ENCODE assay signal across 22 cellular contexts in the genomic region with DNA sequence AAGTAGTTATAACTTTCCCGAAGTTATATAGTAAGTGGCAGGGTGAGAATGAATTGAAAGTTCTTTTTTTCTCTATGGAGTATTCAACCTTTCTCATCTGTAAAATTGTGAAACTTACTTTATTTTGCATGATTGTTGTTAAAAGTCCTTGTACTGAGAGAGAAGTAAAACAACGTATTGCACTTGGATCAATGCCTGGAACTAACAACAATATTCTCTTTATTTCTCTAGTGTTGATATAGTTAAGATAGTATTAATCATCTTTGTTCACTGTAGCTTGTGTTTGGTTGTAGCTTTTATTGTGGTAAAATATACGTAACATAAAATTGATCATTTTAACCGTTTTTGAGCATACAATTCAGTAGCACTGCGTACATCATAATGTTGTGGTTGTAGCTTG. TPM values are rescaled to one million over a fixed set of nuclear protein-coding genes. Genes with fewer than 3 reads are reported as not detected.
DNase-seq lines count a peak whose midpoint lies in the region; FAIRE-seq and TF ChIP-seq lines count a peak whose summit lies in the region.
"Had no signal": no experiment of that assay in that cellular context is flagged by ENCODE, and none has a peak within 500 bp of the region (broad histone marks: within the 10 kb centered on the region; RNA-seq: fewer than 3 reads in every experiment).

No MANE protein-coding gene starts in this region.

- no peaks in the 10 kb centered on the region for H3K27me3 Mint-ChIP-seq in MCF 10A (ENCODE audit: insufficient read depth, unreplicated experiment)
- H3K27me3 Mint-ChIP-seq in activated T-helper 1 cell treated with anti-CD3 and anti-CD28 coated beads, Interleukin-12 subunit alpha, Interleukin-12 subunit beta, Interleukin-2, Interleukin-4 antibody, amounts not matched to agents 30 ng/mL and 10 ng/mL and 1 ng/mL, durations not matched to agents 14 hours and 24 hours and 36 hours (ENCODE audit: insufficient read depth), result no peaks in the 10 kb centered on the region
- H3K27me3 Mint-ChIP-seq: CD8-positive, alpha-beta memory T cell had no signal

- no peak overlapping the region for H2AFZ ChIP-seq in mammary epithelial cell (ENCODE audit: low read depth, low read length)

- no peaks in the 10 kb centered on the region for H3K36me3 ChIP-seq in mammary epithelial cell (ENCODE audit: insufficient read depth, low read length)
- H3K36me3 ChIP-seq: SJSA1 had no signal

- H3K9me3 ChIP-seq in mammary epithelial cell (replicated peaks; ENCODE audit: insufficient read depth, low read length), result no peaks in the 10 kb centered on the region
- H3K9me3 ChIP-seq: SJSA1 had no signal

- H4K20me1 ChIP-seq in mammary epithelial cell (ENCODE audit: insufficient read depth, low read length), result no peaks in the 10 kb centered on the region

- H3K4me3 Mint-ChIP-seq in MCF 10A (ENCODE audit: unreplicated experiment), result no peak overlapping the region
- no peak overlapping the region for H3K4me3 Mint-ChIP-seq in activated T-helper 1 cell treated with anti-CD3 and anti-CD28 coated beads, Interleukin-12 subunit alpha, Interleukin-12 subunit beta, Interleukin-2, Interleukin-4 antibody, amounts not matched to agents 30 ng/mL and 10 ng/mL and 1 ng/mL, durations not matched to agents 14 hours and 24 hours and 36 hours
- H3K4me3 Mint-ChIP-seq: CD8-positive, alpha-beta memory T cell; H9; HFFc6 had no signal

- no peaks in the 10 kb centered on the region for H3K9me3 Mint-ChIP-seq in MCF 10A (ENCODE audit: unreplicated experiment)
- H3K9me3 Mint-ChIP-seq in activated T-helper 1 cell treated with anti-CD3 and anti-CD28 coated beads, Interleukin-12 subunit alpha, Interleukin-12 subunit beta, Interleukin-2, Interleukin-4 antibody, amounts not matched to agents 30 ng/mL and 10 ng/mL and 1 ng/mL, durations not matched to agents 14 hours and 24 hours and 36 hours, result no peaks in the 10 kb centered on the region
- H3K9me3 Mint-ChIP-seq: CD8-positive, alpha-beta memory T cell; H9; HFFc6 had no signal

- H3K4me1 ChIP-seq in mammary epithelial cell (ENCODE audit: insufficient read depth, low read length), result peaks cover 6% of the 10 kb centered on the region
- H3K4me1 ChIP-seq: SJSA1 had no signal

- no peaks in the 10 kb centered on the region for H3K4me1 Mint-ChIP-seq in MCF 10A (ENCODE audit: insufficient read depth, unreplicated experiment)
- peaks cover 70% of the 10 kb centered on the region for H3K4me1 Mint-ChIP-seq in activated T-helper 1 cell treated with anti-CD3 and anti-CD28 coated beads, Interleukin-12 subunit alpha, Interleukin-12 subunit beta, Interleukin-2, Interleukin-4 antibody, amounts not matched to agents 30 ng/mL and 10 ng/mL and 1 ng/mL, durations not matched to agents 14 hours and 24 hours and 36 hours (ENCODE audit: low read depth)

- H3K4me3 ChIP-seq in mammary epithelial cell (replicated peaks in 1 of 3; ENCODE audit: insufficient read depth in 1 of 3, low read depth in 2 of 3, low read length in 3 of 3) (no peak overlapping the region), astrocyte of the spinal cord (ENCODE audit: low read depth, low read length) (no peak overlapping the region)
- H3K4me3 ChIP-seq: K562, SJSA1 had no signal

- no peak for TF ChIP-seq CTCF in mammary epithelial cell (conservative IDR thresholded peaks at IDR 0.05 in 1 of 2, IDR thresholded peaks at IDR 0.05 in 1 of 2; ENCODE audit: extremely low read depth in 1 of 2, insufficient read depth in 1 of 2, low read depth in 1 of 2, low read length in 2 of 2)
- TF ChIP-seq CTCF in MCF 10A (IDR thresholded peaks at IDR 0.05; ENCODE audit: unreplicated experiment), result no peak
- TF ChIP-seq CTCF in astrocyte of the spinal cord (IDR thresholded peaks at IDR 0.05; ENCODE audit: low read depth, low read length), result no peak

- DNase-seq in mammary epithelial cell (peak; percentile 58), MCF 10A (ENCODE audit: unreplicated experiment) (no peak), astrocyte of the spinal cord (ENCODE audit: low read depth, low spot score) (peak; percentile 41), foreskin melanocyte (peak; percentile 34), OCI-M1 (lab: John Stamatoyannopoulos, UW) (no peak), H54 (ENCODE audit: insufficient read length, low spot score) (no peak), AG08395 (ENCODE audit: low spot score) (no peak)
- no peak for DNase-seq in activated T-helper 1 cell treated with anti-CD3 and anti-CD28 coated beads, Interleukin-12 subunit alpha, Interleukin-12 subunit beta, Interleukin-2, Interleukin-4 antibody, amounts not matched to agents 30 ng/mL and 10 ng/mL and 1 ng/mL, durations not matched to agents 14 hours and 24 hours and 36 hours (ENCODE audit: low spot score)
- DNase-seq: CD8-positive, alpha-beta memory T cell; DMS53; GDM1; H9; HFFc6; NCI-H1092 treated with DMSO at 0.1 percent for 48 hours; NCI-H1436 treated with DMSO at 0.1 percent for 48 hours; NCI-H1930; NCI-H2227 treated with DMSO at 0.1 percent for 48 hours; NCI-H510A; NCI-H748 treated with DMSO at 0.1 percent for 48 hours had no signal

- H3K27ac ChIP-seq in mammary epithelial cell (ENCODE audit: insufficient read depth, low read depth, low read length), result no peak overlapping the region
- H3K27ac ChIP-seq: C4-2B, SJSA1 had no signal

- CTCF ChIA-PET in mammary epithelial cell (lab: Charles Lee; ENCODE audit: low non-redundant PET), result no interaction called here
- CTCF ChIA-PET in MCF 10A (lab: Yijun Ruan, JAX), result interaction anchor here (0.6 kb wide), 1 partner anchor 779 kb away, joined by 3 read pairs; no protein-coding TSS in a partner anchor

- intact Hi-C loops in mammary epithelial cell (cut with micrococcal nuclease) (no loop called here), MCF 10A (cut with micrococcal nuclease) (no loop called here)
- intact Hi-C loops in activated T-helper 1 cell treated with anti-CD3 and anti-CD28 coated beads, Interleukin-12 subunit alpha, Interleukin-12 subunit beta, Interleukin-2, Interleukin-4 antibody, amounts not matched to agents 30 ng/mL and 10 ng/mL and 1 ng/mL, durations not matched to agents 14 hours and 24 hours and 36 hours (cut with micrococcal nuclease), result loop anchor here (2.0 kb wide), 2 partner anchors 83 to 95 kb away; no protein-coding TSS in a partner anchor

- no peak for TF ChIP-seq POLR2A in H54 (IDR thresholded peaks at IDR 0.05; ENCODE audit: low read depth, low read length)

- no peaks in the 10 kb centered on the region for H3K36me3 Mint-ChIP-seq in MCF 10A (ENCODE audit: insufficient read depth, unreplicated experiment)
- H3K36me3 Mint-ChIP-seq in activated T-helper 1 cell treated with anti-CD3 and anti-CD28 coated beads, Interleukin-12 subunit alpha, Interleukin-12 subunit beta, Interleukin-2, Interleukin-4 antibody, amounts not matched to agents 30 ng/mL and 10 ng/mL and 1 ng/mL, durations not matched to agents 14 hours and 24 hours and 36 hours (ENCODE audit: low read depth), result peaks cover 1% of the 10 kb centered on the region

- H3K79me2 ChIP-seq in mammary epithelial cell (ENCODE audit: insufficient read depth, low read length), result peaks cover 46% of the 10 kb centered on the region

- dilution Hi-C loops in mammary epithelial cell (cut with HindIII; ENCODE audit: low sequenced_read_pairs), result no loop called here

- 44% methylated on average over 5 of the region's 5 CpGs for WGBS in mammary epithelial cell (ENCODE audit: low coverage, missing lambda C conversion rate)

- H3K27ac Mint-ChIP-seq in MCF 10A (ENCODE audit: low read depth, unreplicated experiment), result no peak overlapping the region
- no peak overlapping the region for H3K27ac Mint-ChIP-seq in activated T-helper 1 cell treated with anti-CD3 and anti-CD28 coated beads, Interleukin-12 subunit alpha, Interleukin-12 subunit beta, Interleukin-2, Interleukin-4 antibody, amounts not matched to agents 30 ng/mL and 10 ng/mL and 1 ng/mL, durations not matched to agents 14 hours and 24 hours and 36 hours
- H3K27ac Mint-ChIP-seq: HFFc6 had no signal

- no peak overlapping the region for H3K4me2 ChIP-seq in mammary epithelial cell (ENCODE audit: insufficient read depth, low read depth, low read length)

- no peak for FAIRE-seq in H54 (lab: Jason Lieb, UNC)
- FAIRE-seq: K562 had no signal

- POLR2A ChIA-PET in MCF 10A (lab: Yijun Ruan, JAX), result interaction anchor here (1.2 kb wide), 1 partner anchor 76 kb away, joined by 3 read pairs; no protein-coding TSS in a partner anchor

- no peaks in the 10 kb centered on the region for H3K27me3 ChIP-seq in mammary epithelial cell (ENCODE audit: insufficient read depth, low read length)
- H3K27me3 ChIP-seq: SJSA1 had no signal

- in situ Hi-C loops in mammary epithelial cell (cut with MboI; ENCODE audit: low sequenced_read_pairs in 2 of 2), result no loop called here
- in situ Hi-C loops in astrocyte of the spinal cord (cut with HindIII; ENCODE audit: low sequenced_read_pairs), result no loop called here

- BruUV-seq in mammary epithelial cell (replicated peaks; lab: Mats Ljungman, UMichigan), result no TSS peak
- no TSS peak for BruUV-seq in MCF 10A (replicated peaks; lab: Mats Ljungman, UMichigan)

- H3K9ac ChIP-seq in mammary epithelial cell (ENCODE audit: insufficient read depth, low read length), result no peak overlapping the region

RNA-seq across cellular contexts. Expression of gene STIM2, which starts 48.7 kb away (rescaled TPM):
- 10 to 100 TPM; 37.9 to 56.0 TPM for total RNA-seq in mammary epithelial cell
- polyA plus RNA-seq in mammary epithelial cell, result 28.3 TPM
- 18.9 TPM for polyA minus RNA-seq in mammary epithelial cell
- 17.4 and 18.5 TPM in 2 replicates for total RNA-seq in MCF 10A (2022)
- total RNA-seq in activated T-helper 1 cell treated with anti-CD3 and anti-CD28 coated beads, Interleukin-12 subunit alpha, Interleukin-12 subunit beta, Interleukin-2, Interleukin-4 antibody, amounts not matched to agents 30 ng/mL and 10 ng/mL and 1 ng/mL, durations not matched to agents 14 hours and 24 hours and 36 hours, result 54.1 and 55.6 TPM in 2 replicates

Comparison
In these comparisons a context has a peak if more than half of its experiments do, and no peak if none do; other contexts are left out.
1. DNase-seq: peak in mammary epithelial cell (single experiment), astrocyte of the spinal cord (single experiment) and foreskin melanocyte (single experiment); none in MCF 10A (single experiment), activated T-helper 1 cell treated with anti-CD3 and anti-CD28 coated beads, Interleukin-12 subunit alpha, Interleukin-12 subunit beta, Interleukin-2, Interleukin-4 antibody, amounts not matched to agents 30 ng/mL and 10 ng/mL and 1 ng/mL, durations not matched to agents 14 hours and 24 hours and 36 hours (single experiment), OCI-M1 (single experiment), H54 (single experiment) and AG08395 (single experiment).